Comparison of ENCODE assay signal across 8 cellular contexts in genomic region chr3:53299611-53300023, GRCh38. TPM values are rescaled to one million over a fixed set of nuclear protein-coding genes. Genes with fewer than 3 reads are reported as not detected.
DNase-seq lines count a peak whose midpoint lies in the region; ATAC-seq and TF ChIP-seq lines count a peak whose summit lies in the region.
"Not testable (repeated sequence)": the region's sequence is repeated elsewhere in the genome, so short reads cannot be mapped to it uniquely, and the experiment has no call there.

No MANE protein-coding gene starts in this region.

- H3K4me1 Mint-ChIP-seq in T-cell; type B pancreatic cell (ENCODE audit: unreplicated experiment): not testable (repeated sequence)
- peaks cover 13% of the 10 kb centered on the region for H3K4me1 Mint-ChIP-seq in neural crest cell

- 43 to 51% (median 48%) methylated on average over 5 of the region's 5 CpGs for WGBS in heart left ventricle, 4 donors

- not testable (repeated sequence) for H3K9me3 ChIP-seq in heart left ventricle

- POLR2A ChIA-PET in T-cell (lab: Charles Lee), result interaction anchor here in 1 of 2 donors (0.6 kb wide), 1 partner anchor 51 kb away, joined by 3 read pairs; no protein-coding TSS in a partner anchor

- H3K27ac ChIP-seq in heart left ventricle, result peak overlapping the region in 6 of 12 donors; percentile 24 to 72 (median 56)

- not testable (repeated sequence) for H3K27ac Mint-ChIP-seq in T-cell; neural crest cell (ENCODE audit: unreplicated experiment)
- H3K27ac Mint-ChIP-seq in type B pancreatic cell, result peak overlapping the region; percentile 65

- CTCF ChIA-PET in T-cell (lab: Charles Lee), result interaction anchor here in 1 of 2 donors (1.1 kb wide), 1 partner anchor 10 kb away, joined by 3 read pairs; no protein-coding TSS in a partner anchor

- not testable (repeated sequence) for H3K9me3 Mint-ChIP-seq in T-cell, neural crest cell, type B pancreatic cell

- peaks cover 0 to 84% (median 69%) of the 10 kb centered on the region in 9 donors for H3K36me3 ChIP-seq in heart left ventricle

- TF ChIP-seq CTCF in heart left ventricle (IDR thresholded peaks at IDR 0.05), result peak; percentile 83 to 95 (median 88)
- peak; percentile 95 for TF ChIP-seq CTCF in neural crest cell (conservative IDR thresholded peaks at IDR 0.05)
- TF ChIP-seq CTCF in type B pancreatic cell (conservative IDR thresholded peaks at IDR 0.05), result peak; percentile 97

- DNase-seq in ELR (ENCODE audit: low read depth) (peak; percentile 76), NCI-H2196 (lab: John Stamatoyannopoulos, UW; ENCODE audit: unreplicated experiment) (peak; percentile 18), T-cell (peak in 4 of 34 experiments; percentile 6 to 24 (median 6))
- peak; percentile 36 for DNase-seq in central memory CD4-positive, alpha-beta T cell
- not testable (repeated sequence) for DNase-seq in heart left ventricle; neural crest cell (ENCODE audit: low read depth, low spot score); type B pancreatic cell (ENCODE audit: extremely low spot score, unreplicated experiment)

- ATAC-seq in HG03196 (IDR thresholded peaks at IDR 0.05; ENCODE audit: unreplicated experiment), result peak; percentile 49
- ATAC-seq in T-cell (replicated peaks in 1 of 4), result peak; percentile 61 to 77 (median 72)
- peak in 3 of 4 donors; percentile 26 to 54 (median 42) for ATAC-seq in heart left ventricle

- not testable (repeated sequence) for TF ChIP-seq POLR2A in heart left ventricle (IDR thresholded peaks at IDR 0.05)

- peaks cover 0 to 27% (median 7%) of the 10 kb centered on the region in 12 donors for H3K4me1 ChIP-seq in heart left ventricle

- H3K4me3 ChIP-seq in heart left ventricle, result not testable (repeated sequence)

- H3K27me3 Mint-ChIP-seq in T-cell; neural crest cell (ENCODE audit: low read depth); type B pancreatic cell: not testable (repeated sequence)

- H3K36me3 Mint-ChIP-seq in T-cell (peaks cover 34% of the 10 kb centered on the region), type B pancreatic cell (peaks cover 26% of the 10 kb centered on the region)
- not testable (repeated sequence) for H3K36me3 Mint-ChIP-seq in neural crest cell (ENCODE audit: low read depth)

- H3K27me3 ChIP-seq in heart left ventricle, result not testable (repeated sequence)

- intact Hi-C loops in heart left ventricle (cut with DNase I), result loop anchor here in 9 of 10 donors (1.0 to 10.0 kb wide), 5 partner anchors 409 to 555 kb away; no protein-coding TSS in a partner anchor

- not testable (repeated sequence) for H3K4me3 Mint-ChIP-seq in T-cell, neural crest cell, type B pancreatic cell

RNA-seq across cellular contexts. Expression of gene TKT, which starts 43.8 kb away (rescaled TPM):
- 100 to 1,000 TPM in 4 of 5 donors, 10 to 100 TPM in 1; 98.2 to 139 (median 118) TPM for total RNA-seq in T-cell
- total RNA-seq in heart left ventricle, result 100 to 1,000 TPM in 1 of 9 donors, 10 to 100 TPM in 8; 20.6 to 111 (median 36.6) TPM
- polyA plus RNA-seq in heart left ventricle, result 100 to 1,000 TPM in 1 of 2 donors, 10 to 100 TPM in 1; 23.8 to 111 TPM
- 556 and 564 TPM in 2 replicates for total RNA-seq in neural crest cell
- 318 and 518 TPM in 2 replicates for total RNA-seq in type B pancreatic cell (ENCODE audit: low replicate concordance)

RNA-seq across cellular contexts. Expression of gene DCP1A, which starts 47.7 kb away (rescaled TPM):
- total RNA-seq in T-cell (10 to 100 TPM; 32.2 to 44.2 (median 39.7) TPM), heart left ventricle (10 to 100 TPM; 13.2 to 23.7 (median 16.9) TPM), neural crest cell (30.0 and 30.6 TPM in 2 replicates), type B pancreatic cell (ENCODE audit: low replicate concordance) (28.3 and 31.4 TPM in 2 replicates)
- 10 to 100 TPM in 1 of 2 donors, 1 to 10 TPM in 1; 5.8 to 10.8 TPM for polyA plus RNA-seq in heart left ventricle
